1 cellular context compared by ENCODE assay signal in genomic region chr16:1991588-1992474, GRCh38.
TF ChIP-seq lines count a peak whose summit lies in the region.

No MANE protein-coding gene starts in this region.

TF ChIP-seq in A549, 52 proteins besides CTCF, POLR2A, EP300 and RAD21 (continued from another document):
- TF ChIP-seq E2F6 (IDR thresholded peaks at IDR 0.05; ENCODE audit: borderline replicate concordance, low read depth) (peak; percentile 86; the same call in 1 of the 2 replicates), HEYL (CRISPR knock-in tag; IDR thresholded peaks at IDR 0.05) (peak; percentile 33; the same call in 1 of the 2 replicates), HOXB5 (CRISPR knock-in tag; IDR thresholded peaks at IDR 0.05) (peak; percentile 76; the same call in 1 of the 2 replicates), EHF (CRISPR knock-in tag; IDR thresholded peaks at IDR 0.05) (peak; percentile 79), HOXB13 (CRISPR knock-in tag; IDR thresholded peaks at IDR 0.05; ENCODE audit: low read depth) (0 out of 2 replicates have a peak, but pooled peaks have one; percentile 63), NPAS2 (CRISPR knock-in tag; IDR thresholded peaks at IDR 0.05; ENCODE audit: borderline replicate concordance) (no peak)
